ENCODE assay signal across 32 cellular contexts in the genomic region with DNA sequence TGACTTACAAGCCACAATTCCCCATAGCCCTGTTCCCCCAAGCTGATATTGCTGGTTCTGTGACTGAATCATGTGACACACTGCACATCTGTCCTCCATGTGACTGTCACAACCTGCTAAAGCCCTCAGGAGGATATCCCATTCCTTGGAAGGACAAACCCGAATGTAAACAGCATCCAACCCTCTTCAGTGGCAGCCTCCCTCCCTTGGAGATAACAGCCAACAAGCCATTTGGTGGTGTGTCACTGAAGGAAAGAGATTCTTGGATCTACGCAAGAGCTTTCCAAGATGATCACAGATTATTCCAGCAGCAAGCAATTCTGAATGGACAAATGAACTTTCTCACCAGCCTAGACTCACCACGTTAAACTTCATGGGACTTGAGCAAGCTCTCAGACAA.
DNase-seq lines count a peak whose midpoint lies in the region; ATAC-seq, FAIRE-seq and TF ChIP-seq lines count a peak whose summit lies in the region.
"Had no signal": no experiment of that assay in that cellular context is flagged by ENCODE, and none has a peak within 500 bp of the region (broad histone marks: within the 10 kb centered on the region; RNA-seq: fewer than 3 reads in every experiment).

No MANE protein-coding gene starts in this region.

- TF ChIP-seq EP300 in K562 (IDR thresholded peaks at IDR 0.05; ENCODE audit: low read length): no peak

- no peak overlapping the region for H3K4me3 ChIP-seq in HEK293 (ENCODE audit: low read depth, low read length)
- H3K4me3 ChIP-seq in K562: no peak overlapping the region
- H3K4me3 ChIP-seq: GM23248, HAP-1, Peyer's patch, SK-N-MC had no signal

- H3K4me3 Mint-ChIP-seq in nephron progenitor cell: no peak overlapping the region
- H3K4me3 Mint-ChIP-seq: CD8-positive, alpha-beta T cell; T-helper 17 cell had no signal

- in situ Hi-C loops in K562 (cut with MboI): no loop called here

- peaks cover 11% of the 10 kb centered on the region; the same call in 1 of the 2 replicates for H3K4me1 ChIP-seq in HEK293 (ENCODE audit: control insufficient read depth, insufficient read depth, low read length)
- H3K4me1 ChIP-seq in K562 (replicated peaks in 1 of 2; ENCODE audit: control insufficient read depth in 2 of 2, insufficient read depth in 2 of 2, low read length in 2 of 2): no peaks in the 10 kb centered on the region
- H3K4me1 ChIP-seq: HAP-1, Peyer's patch had no signal

- peaks cover 11 to 40% of the 10 kb centered on the region in 2 experiments for H3K27me3 ChIP-seq in K562 (ENCODE audit: control insufficient read depth in 2 of 2, insufficient read depth in 2 of 2, low read length in 2 of 2)
- H3K27me3 ChIP-seq: Peyer's patch had no signal

- TF ChIP-seq CTCF in HEK293 (tag by site-specific recombination; IDR thresholded peaks at IDR 0.05) (no peak), K562 (IDR thresholded peaks at IDR 0.05 in 2 of 3, conservative IDR thresholded peaks at IDR 0.05 in 1 of 3; ENCODE audit: insufficient read depth in 2 of 3, low read depth in 1 of 3, low read length in 3 of 3) (no peak), nephron progenitor cell (IDR thresholded peaks at IDR 0.05) (no peak)

- H3K27ac ChIP-seq in HEK293 (ENCODE audit: extremely low read depth, low read depth, low read length): no peak overlapping the region
- no peak overlapping the region for H3K27ac ChIP-seq in K562 (ENCODE audit: extremely low read depth, low read depth, low read length)
- H3K27ac ChIP-seq: C4-2B, GM23248, HL-60, Peyer's patch, SK-N-MC had no signal

- H3K9ac ChIP-seq in K562 (ENCODE audit: insufficient read depth in 1 of 2, low read depth in 2 of 2, low read length in 2 of 2): no peak overlapping the region
- H3K9ac ChIP-seq: GM23248 had no signal

- H4K20me1 ChIP-seq in K562 (replicated peaks; ENCODE audit: control insufficient read depth, insufficient read depth, low read length): no peaks in the 10 kb centered on the region

- no TSS peak for BruUV-seq in K562 (replicated peaks; lab: Mats Ljungman, UMichigan)

- H3K9me1 ChIP-seq in K562 (ENCODE audit: control insufficient read depth, insufficient read depth, low read length): no peaks in the 10 kb centered on the region

- H3K79me2 ChIP-seq in K562 (ENCODE audit: control insufficient read depth, insufficient read depth, low read length): no peaks in the 10 kb centered on the region

- 0% methylated on average over 3 of the region's 3 CpGs for WGBS in K562 (ENCODE audit: insufficient coverage, low coverage, missing lambda C conversion rate)

- H2AFZ ChIP-seq in K562 (ENCODE audit: low read depth, low read length): no peak overlapping the region
- H2AFZ ChIP-seq: GM23248 had no signal

- POLR2A ChIA-PET in HEK293 (lab: Yijun Ruan, JAX) (no interaction called here), K562 (lab: Yijun Ruan, JAX) (no interaction called here)

- ATAC-seq in K562 (no peak), GM18519 (IDR thresholded peaks at IDR 0.05; ENCODE audit: low FRiP score, unreplicated experiment) (no peak)
- ATAC-seq: CD8-positive, alpha-beta T cell; T-helper 17 cell had no signal

- DNase-seq in NCI-H82 (lab: John Stamatoyannopoulos, UW) (peak; percentile 56), NCI-H82 treated with DMSO at 0.1 percent for 48 hours (lab: John Stamatoyannopoulos, UW; ENCODE audit: unreplicated experiment) (no peak), K562 (ENCODE audit: extremely low read depth in 1 of 4, low spot score in 3 of 4) (no peak), nephron progenitor cell (no peak), H4 (ENCODE audit: low spot score) (no peak)
- DNase-seq in NK-92 treated with Interleukin-12 subunit alpha and Interleukin-12 subunit beta, amount 100 ng/mL, for 24 hours (lab: John Stamatoyannopoulos, UW): no peak
- DNase-seq: AML-193; Caco-2; CD8-positive, alpha-beta T cell; DMS79 treated with DMSO at 0.1 percent for 48 hours; GM23248; Karpas-422; NCI-H1092; NCI-H1417 treated with DMSO at 0.1 percent for 48 hours; NCI-H187; NCI-H2107; NCI-H226; NCI-H510A; NCI-H774; OCI-M1; Peyer's patch; SIG-M5; T-helper 17 cell; T1000 had no signal

- no peak overlapping the region for H3K4me2 ChIP-seq in K562 (ENCODE audit: insufficient read depth, low read length)

- TF ChIP-seq RAD21 in K562 (CRISPR knock-in tag; conservative IDR thresholded peaks at IDR 0.05 in 1 of 2, IDR thresholded peaks at IDR 0.05 in 1 of 2): no peak

- H3K9me3 ChIP-seq in HEK293 (ENCODE audit: control insufficient read depth, insufficient read depth, low read depth, low read length): no peaks in the 10 kb centered on the region
- no peaks in the 10 kb centered on the region for H3K9me3 ChIP-seq in K562 (replicated peaks; ENCODE audit: control insufficient read depth, insufficient read depth, low read depth, low read length)
- H3K9me3 ChIP-seq: Caco-2, HAP-1, Peyer's patch had no signal

- H3K27me3 Mint-ChIP-seq in nephron progenitor cell (ENCODE audit: low read depth, poor library complexity): peaks cover 2% of the 10 kb centered on the region
- H3K27me3 Mint-ChIP-seq: T-helper 17 cell had no signal

- no peak for FAIRE-seq in K562 (lab: Jason Lieb, UNC)
- FAIRE-seq: A204.1, GM12892 had no signal

- CTCF ChIA-PET in HEK293 (lab: Yijun Ruan, JAX): interaction anchor here (0.6 to 1.6 kb wide), 5 partner anchors 26 to 408 kb away, joined by 3 to 6 read pairs (median 4); no protein-coding TSS in a partner anchor
- CTCF ChIA-PET in K562 (lab: Yijun Ruan, JAX; ENCODE audit: low intra/inter-chr PET ratio): no interaction called here

- no peaks in the 10 kb centered on the region for H3K9me3 Mint-ChIP-seq in nephron progenitor cell
- H3K9me3 Mint-ChIP-seq: CD8-positive, alpha-beta T cell had no signal

- intact Hi-C loops in K562 (cut with micrococcal nuclease): no loop called here

- H3K36me3 Mint-ChIP-seq in nephron progenitor cell (ENCODE audit: low read depth): peaks cover 66% of the 10 kb centered on the region
- H3K36me3 Mint-ChIP-seq: CD8-positive, alpha-beta T cell had no signal

- H3K36me3 ChIP-seq in HEK293 (ENCODE audit: control insufficient read depth in 2 of 2, insufficient read depth in 1 of 2, low read length in 2 of 2) (no peaks in the 10 kb centered on the region; a peak in 1 of 3 replicates), K562 (ENCODE audit: control insufficient read depth, insufficient read depth, low read length) (no peaks in the 10 kb centered on the region)
- H3K36me3 ChIP-seq: HAP-1, Peyer's patch had no signal

- peaks cover 51% of the 10 kb centered on the region for H3K4me1 Mint-ChIP-seq in nephron progenitor cell

- no peak for TF ChIP-seq POLR2A in K562 (conservative IDR thresholded peaks at IDR 0.05)

- peak overlapping the region; percentile 88 for H3K27ac Mint-ChIP-seq in nephron progenitor cell
- H3K27ac Mint-ChIP-seq: CD8-positive, alpha-beta T cell; T-helper 17 cell had no signal

TF ChIP-seq in HEK293, 187 proteins besides CTCF, POLR2A, EP300 and RAD21:
- TF ChIP-seq ZBTB17 (tag by site-specific recombination; IDR thresholded peaks at IDR 0.05) (peak; percentile 60), TRIM28 (IDR thresholded peaks at IDR 0.05; ENCODE audit: borderline replicate concordance, low read length) (0 out of 2 replicates have a peak, but pooled peaks have one; percentile 35), OSR2 (tag by site-specific recombination; IDR thresholded peaks at IDR 0.05) (peak; percentile 29; the same call in 1 of the 2 replicates), ZNF341 (tag by site-specific recombination; IDR thresholded peaks at IDR 0.05; ENCODE audit: low read depth) (peak; percentile 68), ZNF747 (tag by site-specific recombination; IDR thresholded peaks at IDR 0.05) (no peak), ZNF121 (tag by site-specific recombination; IDR thresholded peaks at IDR 0.05) (no peak)
- TF ChIP-seq, protein P1, sequence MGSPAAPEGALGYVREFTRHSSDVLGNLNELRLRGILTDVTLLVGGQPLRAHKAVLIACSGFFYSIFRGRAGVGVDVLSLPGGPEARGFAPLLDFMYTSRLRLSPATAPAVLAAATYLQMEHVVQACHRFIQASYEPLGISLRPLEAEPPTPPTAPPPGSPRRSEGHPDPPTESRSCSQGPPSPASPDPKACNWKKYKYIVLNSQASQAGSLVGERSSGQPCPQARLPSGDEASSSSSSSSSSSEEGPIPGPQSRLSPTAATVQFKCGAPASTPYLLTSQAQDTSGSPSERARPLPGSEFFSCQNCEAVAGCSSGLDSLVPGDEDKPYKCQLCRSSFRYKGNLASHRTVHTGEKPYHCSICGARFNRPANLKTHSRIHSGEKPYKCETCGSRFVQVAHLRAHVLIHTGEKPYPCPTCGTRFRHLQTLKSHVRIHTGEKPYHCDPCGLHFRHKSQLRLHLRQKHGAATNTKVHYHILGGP (tag by site-specific recombination; IDR thresholded peaks at IDR 0.05): peak; percentile 92

TF ChIP-seq in K562, 482 proteins besides CTCF, POLR2A, EP300 and RAD21:
- TF ChIP-seq, protein P2, sequence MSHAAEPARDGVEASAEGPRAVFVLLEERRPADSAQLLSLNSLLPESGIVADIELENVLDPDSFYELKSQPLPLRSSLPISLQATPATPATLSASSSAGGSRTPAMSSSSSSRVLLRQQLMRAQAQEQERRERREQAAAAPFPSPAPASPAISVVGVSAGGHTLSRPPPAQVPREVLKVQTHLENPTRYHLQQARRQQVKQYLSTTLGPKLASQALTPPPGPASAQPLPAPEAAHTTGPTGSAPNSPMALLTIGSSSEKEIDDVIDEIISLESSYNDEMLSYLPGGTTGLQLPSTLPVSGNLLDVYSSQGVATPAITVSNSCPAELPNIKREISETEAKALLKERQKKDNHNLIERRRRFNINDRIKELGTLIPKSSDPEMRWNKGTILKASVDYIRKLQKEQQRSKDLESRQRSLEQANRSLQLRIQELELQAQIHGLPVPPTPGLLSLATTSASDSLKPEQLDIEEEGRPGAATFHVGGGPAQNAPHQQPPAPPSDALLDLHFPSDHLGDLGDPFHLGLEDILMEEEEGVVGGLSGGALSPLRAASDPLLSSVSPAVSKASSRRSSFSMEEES (CRISPR knock-in tag; IDR thresholded peaks at IDR 0.05): peak; percentile 44
- no peak for TF ChIP-seq ELF1 (tag; IDR thresholded peaks at IDR 0.05)
- TF ChIP-seq ZNF445 (CRISPR knock-in tag; IDR thresholded peaks at IDR 0.05; ENCODE audit: low read depth): no peak
